ENCODE assay signal across 26 cellular contexts in genomic region chr6:79864001-79864400, GRCh38.
DNase-seq lines count a peak whose midpoint lies in the region; ATAC-seq lines count a peak whose summit lies in the region.
"Had no signal": no experiment of that assay in that cellular context is flagged by ENCODE, and none has a peak within 500 bp of the region (broad histone marks: within the 10 kb centered on the region; RNA-seq: fewer than 3 reads in every experiment).

No MANE protein-coding gene starts in this region.

- ATAC-seq in naive thymus-derived CD4-positive, alpha-beta T cell: no peak
- ATAC-seq: gastrocnemius medialis; GM12878; Panc1; stimulated activated memory B cell treated with anti-CD40 and anti-IgM and Interleukin-4, amounts not matched to agents 10 μg/mL and 1 μg/mL and 100 μg/mL, for 72 hours had no signal

- CTCF ChIA-PET in naive thymus-derived CD4-positive, alpha-beta T cell (lab: Charles Lee): interaction anchor here (0.6 to 1.3 kb wide), 3 partner anchors 9 to 244 kb away, joined by 3 read pairs; no protein-coding TSS in a partner anchor

- H3K9me3 Mint-ChIP-seq in naive thymus-derived CD4-positive, alpha-beta T cell: peaks cover 0 to 3% (median 0%) of the 10 kb centered on the region in 11 donors
- H3K9me3 Mint-ChIP-seq: memory B cell; neural progenitor cell; stimulated activated memory B cell treated with anti-CD40 and anti-IgM and Interleukin-4, amounts not matched to agents 10 μg/mL and 1 μg/mL and 100 μg/mL, for 72 hours had no signal

- peaks cover 0 to 13% (median 0%) of the 10 kb centered on the region in 5 donors for H3K27me3 Mint-ChIP-seq in naive thymus-derived CD4-positive, alpha-beta T cell

- DNase-seq in DMS153 (lab: John Stamatoyannopoulos, UW) (peak; percentile 42), NCI-H1092 treated with DMSO at 0.1 percent for 48 hours (lab: John Stamatoyannopoulos, UW) (peak; percentile 42), NCI-H2107 treated with DMSO at 0.1 percent for 48 hours (lab: John Stamatoyannopoulos, UW; ENCODE audit: unreplicated experiment) (peak; percentile 43), SK-N-DZ (ENCODE audit: low spot score) (peak; percentile 10), H4 (ENCODE audit: low spot score) (no peak)
- no peak for DNase-seq in stimulated activated CD4-positive, alpha-beta T cell treated with anti-CD3 and anti-CD28 coated beads, Interleukin-4, amount 100 ng/mL, for 4 hours
- DNase-seq in naive thymus-derived CD4-positive, alpha-beta T cell: no peak
- DNase-seq: activated CD4-positive, alpha-beta T cell treated with anti-CD3 and anti-CD28 coated beads for 4 hours; activated T-cell treated with anti-CD3 and anti-CD28 coated beads, Interleukin-2, amount 50 U/mL, for 48 hours; COR-L47; dermis blood vessel endothelial cell; EL; gastrocnemius medialis; MM.1S; SHP77 treated with DMSO at 0.1 percent for 48 hours; sigmoid colon; stimulated activated CD4-positive, alpha-beta T cell treated with anti-CD3 and anti-CD28 coated beads, Interleukin-4, amount 100 ng/mL, for 24 hours; upper lobe of left lung had no signal

- H3K9me3 ChIP-seq in naive thymus-derived CD4-positive, alpha-beta T cell (ENCODE audit: control insufficient read depth in 2 of 3, low read length in 3 of 3): no peaks in the 10 kb centered on the region
- H3K9me3 ChIP-seq: BLaER1, gastrocnemius medialis, sigmoid colon, upper lobe of left lung had no signal

- POLR2A ChIA-PET in naive thymus-derived CD4-positive, alpha-beta T cell (lab: Charles Lee): no interaction called here

- H3K4me1 ChIP-seq in naive thymus-derived CD4-positive, alpha-beta T cell (ENCODE audit: control insufficient read depth in 2 of 2, insufficient read depth in 2 of 2, low read length in 2 of 2): no peaks in the 10 kb centered on the region
- H3K4me1 ChIP-seq: BLaER1, upper lobe of left lung had no signal

- H3K27ac Mint-ChIP-seq in naive thymus-derived CD4-positive, alpha-beta T cell: no peak overlapping the region
- H3K27ac Mint-ChIP-seq: memory B cell; progenitor cell of endocrine pancreas; stimulated activated memory B cell treated with anti-CD40 and anti-IgM and Interleukin-4, amounts not matched to agents 10 μg/mL and 1 μg/mL and 100 μg/mL, for 72 hours had no signal

- intact Hi-C loops in naive thymus-derived CD4-positive, alpha-beta T cell (cut with micrococcal nuclease): no loop called here

- H3K36me3 Mint-ChIP-seq in naive thymus-derived CD4-positive, alpha-beta T cell: no peaks in the 10 kb centered on the region
- H3K36me3 Mint-ChIP-seq: memory B cell; neural progenitor cell; stimulated activated memory B cell treated with anti-CD40 and anti-IgM and Interleukin-4, amounts not matched to agents 10 μg/mL and 1 μg/mL and 100 μg/mL, for 72 hours had no signal

- no peak overlapping the region for H3K4me3 ChIP-seq in naive thymus-derived CD4-positive, alpha-beta T cell (ENCODE audit: low read length)
- H3K4me3 ChIP-seq: BLaER1, gastrocnemius medialis, GM12878, neural progenitor cell, sigmoid colon, upper lobe of left lung had no signal

- H3K27ac ChIP-seq in naive thymus-derived CD4-positive, alpha-beta T cell (ENCODE audit: low read depth, low read length): no peak overlapping the region
- H3K27ac ChIP-seq: BLaER1, gastrocnemius medialis, KMS-11, neural progenitor cell, sigmoid colon, upper lobe of left lung had no signal

- no peaks in the 10 kb centered on the region for H3K27me3 ChIP-seq in naive thymus-derived CD4-positive, alpha-beta T cell (ENCODE audit: control insufficient read depth in 2 of 2, insufficient read depth in 2 of 2, low read length in 2 of 2)
- H3K27me3 ChIP-seq: BLaER1, gastrocnemius medialis, neural progenitor cell, sigmoid colon, upper lobe of left lung had no signal

- H3K4me1 Mint-ChIP-seq in naive thymus-derived CD4-positive, alpha-beta T cell: peaks cover 0 to 9% (median 2%) of the 10 kb centered on the region in 7 donors

- H3K36me3 ChIP-seq in naive thymus-derived CD4-positive, alpha-beta T cell (ENCODE audit: control insufficient read depth in 2 of 3, insufficient read depth in 3 of 3, low read length in 3 of 3): no peaks in the 10 kb centered on the region
- H3K36me3 ChIP-seq: BLaER1, gastrocnemius medialis, neural progenitor cell, sigmoid colon, upper lobe of left lung had no signal

- no peak overlapping the region for H3K4me3 Mint-ChIP-seq in naive thymus-derived CD4-positive, alpha-beta T cell
- H3K4me3 Mint-ChIP-seq: memory B cell; neural progenitor cell; stimulated activated memory B cell treated with anti-CD40 and anti-IgM and Interleukin-4, amounts not matched to agents 10 μg/mL and 1 μg/mL and 100 μg/mL, for 72 hours had no signal

Comparison
In these comparisons a context has a peak if more than half of its experiments do, and no peak if none do; other contexts are left out.
1. DNase-seq: peak in DMS153 (single experiment), NCI-H1092 treated with DMSO at 0.1 percent for 48 hours (single experiment), NCI-H2107 treated with DMSO at 0.1 percent for 48 hours (single experiment) and SK-N-DZ (single experiment); none in H4 (single experiment), stimulated activated CD4-positive, alpha-beta T cell treated with anti-CD3 and anti-CD28 coated beads, Interleukin-4, amount 100 ng/mL, for 4 hours (0 of 2) and naive thymus-derived CD4-positive, alpha-beta T cell (0 of 9).